In genomic region chrX:150092549-150092948, GRCh38 we compare ENCODE assay signal across 21 cellular contexts.
DNase-seq lines count a peak whose midpoint lies in the region; ATAC-seq and TF ChIP-seq lines count a peak whose summit lies in the region.
"Had no signal": no experiment of that assay in that cellular context is flagged by ENCODE, and none has a peak within 500 bp of the region (broad histone marks: within the 10 kb centered on the region; RNA-seq: fewer than 3 reads in every experiment).

No MANE protein-coding gene starts in this region.

- no peak overlapping the region for H3K27ac ChIP-seq in upper lobe of right lung
- H3K27ac ChIP-seq: BLaER1 treated with 17β-estradiol and CSF1 and Interleukin-3, amounts not matched to agents 10 nM and 100 nM; GM23248; Peyer's patch; SK-N-MC had no signal

- ATAC-seq in upper lobe of right lung = peak; percentile 48
- ATAC-seq: K562 had no signal

- intact Hi-C loops in upper lobe of right lung (cut with DNase I) = no loop called here

- no peaks in the 10 kb centered on the region for H3K9me3 ChIP-seq in upper lobe of right lung
- no peaks in the 10 kb centered on the region for H3K9me3 ChIP-seq in MG63
- H3K9me3 ChIP-seq: HAP-1, Peyer's patch had no signal

- H3K4me1 ChIP-seq in upper lobe of right lung = no peaks in the 10 kb centered on the region
- H3K4me1 ChIP-seq: BLaER1 treated with 17β-estradiol and CSF1 and Interleukin-3, amounts not matched to agents 10 nM and 100 nM; HAP-1; Peyer's patch had no signal

- TF ChIP-seq CTCF in upper lobe of right lung (IDR thresholded peaks at IDR 0.05) = no peak

- no peaks in the 10 kb centered on the region for H3K27me3 ChIP-seq in upper lobe of right lung
- no peaks in the 10 kb centered on the region for H3K27me3 ChIP-seq in MG63
- H3K27me3 ChIP-seq: BLaER1 treated with 17β-estradiol and CSF1 and Interleukin-3, amounts not matched to agents 10 nM and 100 nM; Peyer's patch had no signal

- H3K4me3 ChIP-seq in upper lobe of right lung (no peak overlapping the region), MG63 (no peak overlapping the region)
- H3K4me3 ChIP-seq: BLaER1 treated with 17β-estradiol and CSF1 and Interleukin-3, amounts not matched to agents 10 nM and 100 nM; GM23248; HAP-1; K562; Peyer's patch; SK-N-MC had no signal

- no peaks in the 10 kb centered on the region for H3K36me3 ChIP-seq in upper lobe of right lung
- no peaks in the 10 kb centered on the region for H3K36me3 ChIP-seq in MG63
- H3K36me3 ChIP-seq: BLaER1 treated with 17β-estradiol and CSF1 and Interleukin-3, amounts not matched to agents 10 nM and 100 nM; HAP-1; Peyer's patch had no signal

- DNase-seq in NCI-H2029 treated with DMSO at 0.1 percent for 48 hours (lab: John Stamatoyannopoulos, UW) = peak; percentile 8
- DNase-seq in NCI-H2029 (lab: John Stamatoyannopoulos, UW) = no peak
- peak; percentile 65 for DNase-seq in NCI-H1092 treated with DMSO at 0.1 percent for 48 hours (lab: John Stamatoyannopoulos, UW)
- peak; percentile 9 for DNase-seq in NCI-H2227 treated with DMSO at 0.1 percent for 48 hours (lab: John Stamatoyannopoulos, UW)
- no peak for DNase-seq in upper lobe of right lung
- no peak for DNase-seq in MG63
- DNase-seq in NAMALWA (ENCODE audit: low spot score) = no peak
- DNase-seq: CD4-positive, alpha-beta T cell; GM23248; HFFc6; NCI-H1930; NCI-H2171; NCI-H446; NCI-H526 treated with DMSO at 0.1 percent for 48 hours; OCI-M1; Peyer's patch; SIG-M5 had no signal

Comparison
In these comparisons a context has a peak if more than half of its experiments do, and no peak if none do; other contexts are left out.
1. DNase-seq: peak in NCI-H2029 treated with DMSO at 0.1 percent for 48 hours (single experiment), NCI-H1092 treated with DMSO at 0.1 percent for 48 hours (single experiment) and NCI-H2227 treated with DMSO at 0.1 percent for 48 hours (single experiment); none in NCI-H2029 (single experiment), upper lobe of right lung (single experiment), MG63 (single experiment) and NAMALWA (single experiment).